In genomic region chr12:109482894-109483293, GRCh38 we compare ENCODE assay signal across 28 cellular contexts.
"Had no signal": no experiment of that assay in that cellular context is flagged by ENCODE, and none has a peak within 500 bp of the region (broad histone marks: within the 10 kb centered on the region; RNA-seq: fewer than 3 reads in every experiment).

No MANE protein-coding gene starts in this region.

- H2AFZ ChIP-seq: hepatocyte had no signal

- H3K36me3 ChIP-seq: ovary had no signal

- ATAC-seq: esophagus mucosa; gastroesophageal sphincter; heart left ventricle; left lobe of liver; natural killer cell; psoas muscle; right cardiac atrium; stimulated activated memory B cell treated with anti-CD40 and anti-IgM and Interleukin-4, amounts not matched to agents 10 μg/mL and 1 μg/mL and 100 μg/mL, for 72 hours; stimulated activated naive CD8-positive, alpha-beta T cell treated with anti-CD3 and anti-CD28 coated beads, Interleukin-15, Interleukin-2, amounts not matched to agents 100 U/mL and 50 U/mL, for 24 hours had no signal

- DNase-seq: cortex of kidney; dorsolateral prefrontal cortex; effector CD4-positive, alpha-beta T cell; foreskin fibroblast; heart left ventricle; kidney; natural killer cell; occipital lobe; ovary; posterior cingulate gyrus; psoas muscle; right cardiac atrium; spleen; stimulated activated CD4-positive, alpha-beta T cell treated with anti-CD3 and anti-CD28 coated beads, Interleukin-4, amount 100 ng/mL, for 4 hours; stimulated activated naive CD8-positive, alpha-beta T cell treated with anti-CD3 and anti-CD28 coated beads, Interleukin-15, Interleukin-2, amounts not matched to agents 100 U/mL and 50 U/mL, for 24 hours; substantia nigra; testis; tibial artery had no signal

- H3K4me2 ChIP-seq: hepatocyte had no signal

- H3K4me3 Mint-ChIP-seq: memory B cell; natural killer cell; stimulated activated memory B cell treated with anti-CD40 and anti-IgM and Interleukin-4, amounts not matched to agents 10 μg/mL and 1 μg/mL and 100 μg/mL, for 72 hours; type B pancreatic cell had no signal

- H3K27ac Mint-ChIP-seq: memory B cell; natural killer cell; stimulated activated memory B cell treated with anti-CD40 and anti-IgM and Interleukin-4, amounts not matched to agents 10 μg/mL and 1 μg/mL and 100 μg/mL, for 72 hours; type B pancreatic cell had no signal

- H3K27ac ChIP-seq: dorsolateral prefrontal cortex, epithelial cell of prostate, gastroesophageal sphincter, heart left ventricle, hepatocyte, ovary, psoas muscle, skin epidermis, spleen, testis, tibial artery had no signal

- H3K9me3 Mint-ChIP-seq: memory B cell; natural killer cell; stimulated activated memory B cell treated with anti-CD40 and anti-IgM and Interleukin-4, amounts not matched to agents 10 μg/mL and 1 μg/mL and 100 μg/mL, for 72 hours; type B pancreatic cell had no signal

- H3K36me3 Mint-ChIP-seq: natural killer cell had no signal

- H3K4me3 ChIP-seq: dorsolateral prefrontal cortex, gastroesophageal sphincter, heart left ventricle, hepatocyte, lung, ovary, psoas muscle, skin epidermis, spleen, testis, tibial artery had no signal

- H3K27me3 ChIP-seq: dorsolateral prefrontal cortex, gastroesophageal sphincter, heart left ventricle, hepatocyte, ovary, spleen, testis, tibial artery had no signal

- H3K27me3 Mint-ChIP-seq: memory B cell; stimulated activated memory B cell treated with anti-CD40 and anti-IgM and Interleukin-4, amounts not matched to agents 10 μg/mL and 1 μg/mL and 100 μg/mL, for 72 hours; type B pancreatic cell had no signal

- H3K9me3 ChIP-seq: gastroesophageal sphincter, heart left ventricle, ovary, psoas muscle, spleen, testis, tibial artery had no signal
